1 cellular context compared by ENCODE assay signal in genomic region chr2:27628767-27629709, GRCh38.
TF ChIP-seq lines count a peak whose summit lies in the region.

CCDC121 (minus strand) TSS chr2:27629012; CDS start chr2:27627799, 1,213 bp downstream.
GPN1 (plus strand) TSS chr2:27629050; CDS start chr2:27629059, 9 bp downstream.

TF ChIP-seq in K562, 482 proteins besides CTCF, POLR2A, EP300 and RAD21 (continued from another document and continues in another):
- TF ChIP-seq CHD7 (IDR thresholded peaks at IDR 0.05; ENCODE audit: low read depth, low read length) = no peak
- peak; percentile 75 for TF ChIP-seq NFIC (IDR thresholded peaks at IDR 0.05)
- TF ChIP-seq CBX8 (IDR thresholded peaks at IDR 0.05; ENCODE audit: borderline replicate concordance, extremely low read depth, low read depth, low read length, poor library complexity, severe bottlenecking) = no peak
- no peak for TF ChIP-seq ZBTB9 (CRISPR knock-in tag; IDR thresholded peaks at IDR 0.05)
- no peak for TF ChIP-seq CHD2 (IDR thresholded peaks at IDR 0.05; ENCODE audit: low read depth, low read length)
- TF ChIP-seq CCNT2 (IDR thresholded peaks at IDR 0.05; ENCODE audit: borderline replicate concordance, extremely low read depth, insufficient read length, low read depth, low read length) = peak; percentile 21
- peak; percentile 89 for TF ChIP-seq SIN3B (IDR thresholded peaks at IDR 0.05; ENCODE audit: low read depth)
- no peak for TF ChIP-seq NR2F6 (CRISPR knock-in tag; IDR thresholded peaks at IDR 0.05)
- no peak for TF ChIP-seq HES1 (IDR thresholded peaks at IDR 0.05; ENCODE audit: low read depth)
- peak; percentile 97 for TF ChIP-seq PHF8 (IDR thresholded peaks at IDR 0.05; ENCODE audit: borderline replicate concordance, low read length)
- TF ChIP-seq CREB5 (CRISPR knock-in tag; IDR thresholded peaks at IDR 0.05) = peak; percentile 35; the same call in 1 of the 2 replicates
- no peak for TF ChIP-seq BRD9 (IDR thresholded peaks at IDR 0.05; ENCODE audit: low read depth, partially characterized antibody)
- 0 out of 2 replicates have a peak, but pooled peaks have one; percentile 16 for TF ChIP-seq SMARCE1 (IDR thresholded peaks at IDR 0.05)
- no peak for TF ChIP-seq ZNF449 (CRISPR knock-in tag; IDR thresholded peaks at IDR 0.05)
- 0 out of 4 replicates have a peak, but pooled peaks of 1 of the 2 experiments have one; percentile 25 for TF ChIP-seq SRF (CRISPR knock-in tag; IDR thresholded peaks at IDR 0.05)
- no peak for TF ChIP-seq MYBL2 (IDR thresholded peaks at IDR 0.05; ENCODE audit: low read depth)
- TF ChIP-seq MYBL2 (CRISPR knock-in tag; IDR thresholded peaks at IDR 0.05; ENCODE audit: borderline replicate concordance) = no peak
- TF ChIP-seq BRF2 (IDR thresholded peaks at IDR 0.05; ENCODE audit: borderline replicate concordance, insufficient read depth, insufficient read length) = no peak
- peak; percentile 86 for TF ChIP-seq ZBTB40 (IDR thresholded peaks at IDR 0.05)
- no peak for TF ChIP-seq ZBTB40 (CRISPR knock-in tag; IDR thresholded peaks at IDR 0.05)
